8 cellular contexts compared by ENCODE assay signal in the genomic region with DNA sequence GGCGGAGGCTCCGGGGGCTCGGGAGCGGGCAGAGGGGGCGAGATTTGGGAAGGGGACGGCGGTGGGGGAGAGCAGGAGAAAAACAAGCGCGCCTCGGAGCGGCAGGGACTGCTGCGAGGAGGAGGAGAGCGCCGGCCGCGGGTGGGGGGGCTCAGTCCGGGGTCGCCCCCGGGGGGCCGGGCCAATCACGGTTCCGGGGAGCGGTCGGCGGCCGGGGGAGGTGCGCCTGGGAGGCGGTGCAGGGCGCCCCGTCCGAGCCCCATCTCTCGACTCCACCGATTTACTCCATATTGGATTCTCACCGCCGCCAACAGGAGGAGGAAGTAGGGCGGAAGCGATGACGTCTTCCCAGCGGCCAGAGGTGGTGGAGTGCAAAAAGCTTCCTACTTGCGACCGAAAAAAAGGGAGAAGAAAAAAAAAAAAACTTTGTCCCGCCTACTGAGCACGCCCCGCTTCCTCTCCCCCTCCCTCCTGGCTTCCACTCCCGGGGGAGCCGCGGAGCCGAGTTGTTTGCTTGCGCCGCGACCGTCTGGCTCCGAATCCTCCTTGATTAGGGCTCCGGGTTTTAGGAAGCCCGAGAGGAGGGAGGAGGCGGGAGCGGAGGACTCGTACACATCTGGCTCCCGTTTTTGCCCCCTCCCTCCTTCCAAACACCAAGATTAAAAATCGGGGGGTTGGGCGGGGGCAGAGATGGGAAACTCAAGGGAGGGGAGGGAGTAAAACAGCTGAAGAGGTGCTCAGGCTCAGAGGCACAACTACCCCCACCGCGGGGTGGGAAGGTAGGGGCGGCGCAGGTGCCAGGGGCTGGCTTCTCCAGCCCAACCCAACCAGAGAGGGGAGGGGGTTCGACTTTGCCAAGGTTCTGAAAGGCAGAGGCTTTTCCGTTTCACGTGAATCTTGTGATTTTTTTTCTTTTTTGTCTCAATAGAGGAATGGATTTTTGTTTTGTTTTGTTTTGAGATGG. TPM values are rescaled to one million over a fixed set of nuclear protein-coding genes. Genes with fewer than 3 reads are reported as not detected.
DNase-seq lines count a peak whose midpoint lies in the region; ATAC-seq and TF ChIP-seq lines count a peak whose summit lies in the region.

A gene with protein sequence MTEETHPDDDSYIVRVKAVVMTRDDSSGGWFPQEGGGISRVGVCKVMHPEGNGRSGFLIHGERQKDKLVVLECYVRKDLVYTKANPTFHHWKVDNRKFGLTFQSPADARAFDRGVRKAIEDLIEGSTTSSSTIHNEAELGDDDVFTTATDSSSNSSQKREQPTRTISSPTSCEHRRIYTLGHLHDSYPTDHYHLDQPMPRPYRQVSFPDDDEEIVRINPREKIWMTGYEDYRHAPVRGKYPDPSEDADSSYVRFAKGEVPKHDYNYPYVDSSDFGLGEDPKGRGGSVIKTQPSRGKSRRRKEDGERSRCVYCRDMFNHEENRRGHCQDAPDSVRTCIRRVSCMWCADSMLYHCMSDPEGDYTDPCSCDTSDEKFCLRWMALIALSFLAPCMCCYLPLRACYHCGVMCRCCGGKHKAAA (minus strand): TSS at position 373 of the 964 bp plus-strand sequence. CDS start 612 bp downstream, outside the sequence.

- H3K36me3 ChIP-seq in SU-DHL-6 (ENCODE audit: low read length) (peaks cover 6% of the 10 kb centered on the region; the same call in 1 of the 2 replicates), parathyroid adenoma (ENCODE audit: control insufficient read depth, insufficient read depth, low read length) (no peaks in the 10 kb centered on the region), upper lobe of right lung (no peaks in the 10 kb centered on the region)

- H3K79me2 ChIP-seq in SU-DHL-6 (ENCODE audit: insufficient read depth, low read length) (peaks cover 41% of the 10 kb centered on the region), parathyroid adenoma (peaks cover 11% of the 10 kb centered on the region)

- peaks cover 31% of the 10 kb centered on the region for H3F3A ChIP-seq in SU-DHL-6 (ENCODE audit: insufficient read depth)

- TF ChIP-seq CTCF in HFF-Myc (IDR thresholded peaks at IDR 0.05; ENCODE audit: low read depth, low read length, missing control alignments) (peak; percentile 3), SU-DHL-6 (IDR thresholded peaks at IDR 0.05; ENCODE audit: insufficient read depth, low read length, poor library complexity, severe bottlenecking) (no peak), parathyroid adenoma (IDR thresholded peaks at IDR 0.05) (peak; percentile 25), upper lobe of right lung (IDR thresholded peaks at IDR 0.05) (no peak)

- H3K4me3 ChIP-seq in HFF-Myc (replicated peaks; ENCODE audit: low read depth, low read length) (peak within 1 kb of the TSS; percentile 76), SU-DHL-6 (ENCODE audit: insufficient read depth, low read length, poor library complexity, severe bottlenecking) (peak within 1 kb of the TSS; percentile 92), parathyroid adenoma (ENCODE audit: low read depth, low read length) (peak within 1 kb of the TSS; percentile 84), upper lobe of right lung (peak within 1 kb of the TSS; percentile 94)

- H3K4me1 ChIP-seq in parathyroid adenoma (peaks cover 9% of the 10 kb centered on the region), upper lobe of right lung (peaks cover 29% of the 10 kb centered on the region)

- H3K9me2 ChIP-seq in SU-DHL-6 (replicated peaks; ENCODE audit: insufficient read depth, low read length): no peaks in the 10 kb centered on the region

- peak within 1 kb of the TSS; percentile 59 for H3K4me2 ChIP-seq in SU-DHL-6 (ENCODE audit: low read depth, low read length, poor library complexity, severe bottlenecking)
- peak within 1 kb of the TSS; percentile 81 for H3K4me2 ChIP-seq in parathyroid adenoma (ENCODE audit: low read length)

- peak within 1 kb of the TSS; percentile 77 for H2AFZ ChIP-seq in SU-DHL-6 (ENCODE audit: low read depth, low read length, severe bottlenecking)
- peak within 1 kb of the TSS; percentile 92 for H2AFZ ChIP-seq in parathyroid adenoma

- no peaks in the 10 kb centered on the region for H3K27me3 ChIP-seq in SU-DHL-6 (ENCODE audit: low read length)
- H3K27me3 ChIP-seq in parathyroid adenoma (ENCODE audit: control insufficient read depth, insufficient read depth, low read length): no peaks in the 10 kb centered on the region
- H3K27me3 ChIP-seq in upper lobe of right lung: no peaks in the 10 kb centered on the region

- intact Hi-C loops in cardiac septum (cut with DNase I): loop anchor here (5.0 kb wide), 1 partner anchor 120 kb away; no protein-coding TSS in a partner anchor
- intact Hi-C loops in upper lobe of right lung (cut with DNase I): no loop called here

- H3K27ac ChIP-seq in SU-DHL-6 (ENCODE audit: low read depth, low read length) (peak within 1 kb of the TSS; percentile 84), parathyroid adenoma (peak within 1 kb of the TSS; percentile 87), upper lobe of right lung (peak within 1 kb of the TSS; percentile 88)

- H3K9me3 ChIP-seq in SU-DHL-6 (ENCODE audit: insufficient read depth, low read length) (no peaks in the 10 kb centered on the region), parathyroid adenoma (ENCODE audit: control insufficient read depth, low read length) (no peaks in the 10 kb centered on the region), upper lobe of right lung (no peaks in the 10 kb centered on the region)

- DNase-seq in EL (peak; percentile 97), HFF-Myc (ENCODE audit: extremely low read depth, low read depth) (peak; percentile 91), NCI-H128 (lab: John Stamatoyannopoulos, UW; ENCODE audit: unreplicated experiment) (peak; percentile 76), amniotic epithelial cell (ENCODE audit: low read depth) (peak; percentile 98), cardiac septum (ENCODE audit: low spot score) (peak; percentile 96), upper lobe of right lung (peak; percentile 96)

- peak; percentile 82 for ATAC-seq in upper lobe of right lung

- H4K20me1 ChIP-seq in SU-DHL-6 (ENCODE audit: low read depth, low read length): peaks cover 25% of the 10 kb centered on the region

- H3K9ac ChIP-seq in SU-DHL-6 (ENCODE audit: low read length) (peak within 1 kb of the TSS; percentile 83), parathyroid adenoma (peak within 1 kb of the TSS; percentile 75)

RNA-seq across cellular contexts. Expression of the gene that starts here (rescaled TPM):
- total RNA-seq in cardiac septum (22.0 TPM), upper lobe of right lung (56.9 TPM)

Comparison
In these comparisons a context has a peak if more than half of its experiments do, and no peak if none do; other contexts are left out.
1. Peak in every context shown above with its lines: DNase-seq, ATAC-seq, H3K4me3 ChIP-seq and H3K27ac ChIP-seq.
2. CTCF ChIP-seq: peak in HFF-Myc (single experiment) and parathyroid adenoma (single experiment); none in SU-DHL-6 (single experiment) and upper lobe of right lung (single experiment).